In the genomic region with DNA sequence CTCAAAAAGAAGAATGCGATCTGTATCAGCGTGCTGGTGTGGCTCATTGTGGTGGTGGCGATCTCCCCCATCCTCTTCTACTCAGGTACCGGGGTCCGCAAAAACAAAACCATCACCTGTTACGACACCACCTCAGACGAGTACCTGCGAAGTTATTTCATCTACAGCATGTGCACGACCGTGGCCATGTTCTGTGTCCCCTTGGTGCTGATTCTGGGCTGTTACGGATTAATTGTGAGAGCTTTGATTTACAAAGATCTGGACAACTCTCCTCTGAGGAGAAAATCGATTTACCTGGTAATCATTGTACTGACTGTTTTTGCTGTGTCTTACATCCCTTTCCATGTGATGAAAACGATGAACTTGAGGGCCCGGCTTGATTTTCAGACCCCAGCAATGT, we compare ENCODE assay signal across 10 cellular contexts. TPM values are rescaled to one million over a fixed set of nuclear protein-coding genes. Genes with fewer than 3 reads are reported as not detected.
DNase-seq lines count a peak whose midpoint lies in the region; ATAC-seq and TF ChIP-seq lines count a peak whose summit lies in the region.
"Had no signal": no experiment of that assay in that cellular context is flagged by ENCODE, and none has a peak within 500 bp of the region (broad histone marks: within the 10 kb centered on the region; RNA-seq: fewer than 3 reads in every experiment).

No MANE protein-coding gene starts in this region.

- peaks cover 15% of the 10 kb centered on the region for H3K4me1 Mint-ChIP-seq in activated CD4-positive, alpha-beta T cell treated with anti-CD3 and anti-CD28 coated beads for 36 hours
- peaks cover 11% of the 10 kb centered on the region for H3K4me1 Mint-ChIP-seq in activated naive CD8-positive, alpha-beta T cell treated with anti-CD3 and anti-CD28 coated beads, Interleukin-2, amount 10 ng/mL, durations not matched to agents 7 days and 5 days
- peaks cover 22% of the 10 kb centered on the region for H3K4me1 Mint-ChIP-seq in stimulated activated naive CD8-positive, alpha-beta T cell treated with anti-CD3 and anti-CD28 coated beads, Interleukin-15, amount 100 ng/mL, for 72 hours

- H3K9me3 ChIP-seq in left lung, result no peaks in the 10 kb centered on the region

- H3K36me3 ChIP-seq in left lung, result no peaks in the 10 kb centered on the region

- intact Hi-C loops in activated CD4-positive, alpha-beta T cell treated with anti-CD3 and anti-CD28 coated beads for 36 hours (cut with DNase I, micrococcal nuclease), result loop anchor here in 1 of 2 experiments (10.0 kb wide), 1 partner anchor 361 kb away; no protein-coding TSS in a partner anchor
- intact Hi-C loops in left lung (cut with DNase I), result no loop called here

- DNase-seq in activated CD4-positive, alpha-beta T cell treated with anti-CD3 and anti-CD28 coated beads for 36 hours, result no peak
- DNase-seq in activated CD4-positive, alpha-beta T cell treated with anti-CD3 and anti-CD28 coated beads, Interleukin-2, amount 50 U/mL, for 48 hours, result no peak
- DNase-seq in activated naive CD8-positive, alpha-beta T cell treated with anti-CD3 and anti-CD28 coated beads, Interleukin-2, amount 10 ng/mL, durations not matched to agents 7 days and 5 days, result no peak
- DNase-seq in left lung (no peak), SKM-1 treated with dmso at 0.1 percent for 144 hours (lab: John Stamatoyannopoulos, UW; ENCODE audit: unreplicated experiment) (no peak)
- DNase-seq in stimulated activated naive CD8-positive, alpha-beta T cell treated with anti-CD3 and anti-CD28 coated beads, Interleukin-15, amount 100 ng/mL, for 72 hours, result no peak
- DNase-seq: ACHN, MV-4-11 had no signal

- no peak for ATAC-seq in activated CD4-positive, alpha-beta T cell treated with anti-CD3 and anti-CD28 coated beads for 36 hours
- ATAC-seq in activated naive CD8-positive, alpha-beta T cell treated with anti-CD3 and anti-CD28 coated beads, Interleukin-2, amount 10 ng/mL, durations not matched to agents 7 days and 5 days (ENCODE audit: low read depth), result no peak
- no peak for ATAC-seq in left lung
- ATAC-seq in stimulated activated naive CD8-positive, alpha-beta T cell treated with anti-CD3 and anti-CD28 coated beads, Interleukin-15, amount 100 ng/mL, for 72 hours, result no peak
- ATAC-seq in HG02870 (IDR thresholded peaks at IDR 0.05; ENCODE audit: unreplicated experiment), result no peak
- ATAC-seq in HG03097 (IDR thresholded peaks at IDR 0.05; ENCODE audit: low FRiP score, unreplicated experiment), result no peak

- no peaks in the 10 kb centered on the region for H3K9me3 Mint-ChIP-seq in activated CD4-positive, alpha-beta T cell treated with anti-CD3 and anti-CD28 coated beads for 36 hours (ENCODE audit: low read depth)
- H3K9me3 Mint-ChIP-seq in activated naive CD8-positive, alpha-beta T cell treated with anti-CD3 and anti-CD28 coated beads, Interleukin-2, amount 10 ng/mL, durations not matched to agents 7 days and 5 days, result no peaks in the 10 kb centered on the region
- H3K9me3 Mint-ChIP-seq in stimulated activated naive CD8-positive, alpha-beta T cell treated with anti-CD3 and anti-CD28 coated beads, Interleukin-15, amount 100 ng/mL, for 72 hours, result no peaks in the 10 kb centered on the region

- H3K27ac ChIP-seq in left lung, result no peak overlapping the region

- peak overlapping the region; percentile 82 for H3K4me3 Mint-ChIP-seq in activated CD4-positive, alpha-beta T cell treated with anti-CD3 and anti-CD28 coated beads for 36 hours
- peak overlapping the region; percentile 86 for H3K4me3 Mint-ChIP-seq in activated naive CD8-positive, alpha-beta T cell treated with anti-CD3 and anti-CD28 coated beads, Interleukin-2, amount 10 ng/mL, durations not matched to agents 7 days and 5 days
- peak overlapping the region; percentile 87 to 92 for H3K4me3 Mint-ChIP-seq in stimulated activated naive CD8-positive, alpha-beta T cell treated with anti-CD3 and anti-CD28 coated beads, Interleukin-15, amount 100 ng/mL, for 72 hours

- POLR2A ChIA-PET in activated CD4-positive, alpha-beta T cell treated with anti-CD3 and anti-CD28 coated beads for 36 hours (lab: Charles Lee), result no interaction called here
- POLR2A ChIA-PET in activated naive CD8-positive, alpha-beta T cell treated with anti-CD3 and anti-CD28 coated beads, Interleukin-2, amount 10 ng/mL, durations not matched to agents 7 days and 5 days (lab: Charles Lee), result no interaction called here

- no peak overlapping the region for H3K27ac Mint-ChIP-seq in activated CD4-positive, alpha-beta T cell treated with anti-CD3 and anti-CD28 coated beads for 36 hours
- H3K27ac Mint-ChIP-seq in activated naive CD8-positive, alpha-beta T cell treated with anti-CD3 and anti-CD28 coated beads, Interleukin-2, amount 10 ng/mL, durations not matched to agents 7 days and 5 days, result no peak overlapping the region
- H3K27ac Mint-ChIP-seq in stimulated activated naive CD8-positive, alpha-beta T cell treated with anti-CD3 and anti-CD28 coated beads, Interleukin-15, amount 100 ng/mL, for 72 hours, result no peak overlapping the region

- H3K27me3 ChIP-seq in left lung, result peaks cover 0 to 11% of the 10 kb centered on the region in 2 donors

- H3K4me1 ChIP-seq in left lung, result peaks cover 0 to 15% of the 10 kb centered on the region in 2 donors

- no peak for TF ChIP-seq CTCF in left lung (IDR thresholded peaks at IDR 0.05)

- peaks cover 32% of the 10 kb centered on the region for H3K27me3 Mint-ChIP-seq in activated CD4-positive, alpha-beta T cell treated with anti-CD3 and anti-CD28 coated beads for 36 hours
- peaks cover 54% of the 10 kb centered on the region for H3K27me3 Mint-ChIP-seq in activated naive CD8-positive, alpha-beta T cell treated with anti-CD3 and anti-CD28 coated beads, Interleukin-2, amount 10 ng/mL, durations not matched to agents 7 days and 5 days
- H3K27me3 Mint-ChIP-seq in stimulated activated naive CD8-positive, alpha-beta T cell treated with anti-CD3 and anti-CD28 coated beads, Interleukin-15, amount 100 ng/mL, for 72 hours, result peaks cover 56% of the 10 kb centered on the region

- peaks cover 3% of the 10 kb centered on the region for H3K36me3 Mint-ChIP-seq in activated CD4-positive, alpha-beta T cell treated with anti-CD3 and anti-CD28 coated beads for 36 hours (ENCODE audit: low read depth)
- H3K36me3 Mint-ChIP-seq in activated naive CD8-positive, alpha-beta T cell treated with anti-CD3 and anti-CD28 coated beads, Interleukin-2, amount 10 ng/mL, durations not matched to agents 7 days and 5 days, result no peaks in the 10 kb centered on the region

- CTCF ChIA-PET in activated CD4-positive, alpha-beta T cell treated with anti-CD3 and anti-CD28 coated beads for 36 hours (lab: Charles Lee), result no interaction called here

- peak overlapping the region; percentile 60 to 68 for H3K4me3 ChIP-seq in left lung

RNA-seq across cellular contexts. Expression of gene P2RY1, which starts 1.3 kb away (rescaled TPM):
- 1 to 10 TPM; 1.1 to 1.8 TPM for total RNA-seq in activated CD4-positive, alpha-beta T cell treated with anti-CD3 and anti-CD28 coated beads for 36 hours
- under 1 TPM; 0.25 to 0.28 TPM for total RNA-seq in activated naive CD8-positive, alpha-beta T cell treated with anti-CD3 and anti-CD28 coated beads, Interleukin-2, amount 10 ng/mL, durations not matched to agents 7 days and 5 days
- total RNA-seq in left lung, result 10 to 100 TPM in 1 of 2 donors, 1 to 10 TPM in 1; 7.6 to 17.2 TPM
